ENCODE assay signal across 8 cellular contexts in the genomic region with DNA sequence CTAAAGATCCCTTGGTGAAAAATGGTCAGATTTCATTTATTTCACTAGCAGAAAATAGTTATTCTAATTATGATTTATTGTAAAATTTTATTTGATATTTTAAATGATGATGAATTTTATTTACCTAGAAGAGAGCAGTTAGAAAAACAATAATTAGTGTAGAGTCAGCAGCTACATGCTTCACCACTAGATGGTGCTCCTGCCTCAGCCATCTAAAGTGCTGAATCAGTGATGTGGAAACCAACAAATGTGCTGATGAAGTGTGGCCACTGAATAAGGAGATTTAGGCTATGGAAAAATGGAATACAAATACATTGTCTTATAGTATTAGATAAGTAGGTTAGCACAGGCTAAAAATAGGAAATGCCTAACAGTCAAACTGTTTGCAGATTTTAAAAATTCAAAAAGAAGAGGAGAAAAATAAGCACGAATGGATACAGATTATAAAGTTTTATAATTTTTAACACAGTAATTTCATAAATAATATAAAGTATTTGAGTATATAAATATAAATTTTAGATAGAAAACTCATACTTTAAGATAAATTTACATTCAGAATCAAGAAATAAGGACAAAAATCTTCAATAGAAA.
DNase-seq lines count a peak whose midpoint lies in the region; TF ChIP-seq lines count a peak whose summit lies in the region.

No MANE protein-coding gene starts in this region.

- no peak overlapping the region for H3K4me3 ChIP-seq in HAP-1

- no peaks in the 10 kb centered on the region for H3K9me3 ChIP-seq in HAP-1

- peak; percentile 77 to 79 for DNase-seq in HAP-1 (ENCODE audit: low spot score in 2 of 2)
- peak; percentile 70 to 91 for DNase-seq in NCI-H446 (lab: John Stamatoyannopoulos, UW)
- peak; percentile 58 to 64 for DNase-seq in activated CD4-positive, alpha-beta T cell treated with anti-CD3 and anti-CD28 coated beads for 24 hours (ENCODE audit: low read depth in 2 of 2)
- peak; percentile 66 for DNase-seq in cerebellum (ENCODE audit: low spot score)
- DNase-seq in kidney glomerular epithelial cell (lab: John Stamatoyannopoulos, UW) = peak; percentile 64
- DNase-seq in stimulated activated CD4-positive, alpha-beta T cell treated with anti-CD3 and anti-CD28 coated beads, Interleukin-2, amount 100 ng/mL, for 4 hours (ENCODE audit: low read depth) = peak; percentile 55
- no peak for DNase-seq in 8988T

- no peaks in the 10 kb centered on the region for H3K27me3 ChIP-seq in HAP-1 (ENCODE audit: low read depth)

- peak; percentile 98 for TF ChIP-seq CTCF in C4-2B (conservative IDR thresholded peaks at IDR 0.05)

- H3K27ac ChIP-seq in C4-2B = no peak overlapping the region

- H3K36me3 ChIP-seq in HAP-1 (replicated peaks) = no peaks in the 10 kb centered on the region

- in situ Hi-C loops in HAP-1 (cut with MboI; ENCODE audit: low sequenced_read_pairs) = loop anchor here (25.0 kb wide), 1 partner anchor 237 kb away; no protein-coding TSS in a partner anchor

- H3K4me1 ChIP-seq in HAP-1 = 0 out of 2 replicates have a peak, but pooled peaks cover 4% of the 10 kb centered on the region
